ENCODE assay signal across 8 cellular contexts in the genomic region with DNA sequence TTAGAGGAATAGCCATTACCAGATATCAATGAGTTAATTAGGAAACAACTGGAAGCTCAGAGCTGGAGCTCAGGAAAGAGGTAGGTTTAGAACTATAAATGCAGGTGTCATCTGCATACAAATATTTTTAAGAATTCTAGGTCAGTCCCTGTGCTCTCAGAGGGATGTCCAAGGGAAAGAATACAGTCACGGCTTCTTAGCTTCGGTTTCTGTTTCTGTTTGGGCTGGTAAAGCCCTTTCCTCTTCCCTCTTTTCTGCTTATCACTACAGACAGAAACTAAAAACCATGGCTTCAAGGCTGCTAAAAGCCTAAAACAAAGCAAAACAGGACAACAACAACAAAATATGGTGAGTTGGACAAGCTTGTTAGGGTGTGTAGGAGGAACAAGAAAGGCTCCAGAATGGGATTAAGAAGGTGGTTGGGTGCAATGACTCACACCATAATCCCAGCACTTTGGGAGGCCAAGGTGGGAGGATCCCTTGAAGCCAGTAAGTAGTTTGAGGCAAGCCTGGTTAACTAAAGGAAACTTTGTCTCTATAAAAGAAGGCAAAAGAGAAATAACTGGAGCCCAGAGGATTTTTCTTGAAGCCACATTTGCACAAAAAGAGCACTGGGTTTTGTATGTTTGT.
DNase-seq lines count a peak whose midpoint lies in the region; ATAC-seq and TF ChIP-seq lines count a peak whose summit lies in the region.

No MANE protein-coding gene starts in this region.

- H3K27me3 ChIP-seq in CD4-positive, alpha-beta T cell (ENCODE audit: control insufficient read depth, insufficient read depth, low read length), result no peaks in the 10 kb centered on the region

- H3K27ac ChIP-seq in CD4-positive, alpha-beta T cell (ENCODE audit: low read depth, low read length), result no peak overlapping the region

- no peak for DNase-seq in central memory CD8-positive, alpha-beta T cell (ENCODE audit: low spot score in 2 of 2)
- DNase-seq in naive thymus-derived CD8-positive, alpha-beta T cell, result no peak
- DNase-seq in activated CD8-positive, alpha-beta memory T cell treated with anti-CD3 and anti-CD28 coated beads, Interleukin-2, amount 50 U/mL, for 4 hours, result no peak
- DNase-seq in CD4-positive, alpha-beta T cell, result no peak
- DNase-seq in NCI-H774 (lab: John Stamatoyannopoulos, UW), result no peak

- no peak for TF ChIP-seq CTCF in CD4-positive, alpha-beta T cell (IDR thresholded peaks at IDR 0.05)

- peaks cover 11% of the 10 kb centered on the region for H3K4me1 Mint-ChIP-seq in central memory CD8-positive, alpha-beta T cell
- H3K4me1 Mint-ChIP-seq in naive thymus-derived CD8-positive, alpha-beta T cell, result peaks cover 4 to 12% (median 10%) of the 10 kb centered on the region in 4 donors
- peaks cover 6% of the 10 kb centered on the region for H3K4me1 Mint-ChIP-seq in CD4-positive, alpha-beta T cell (ENCODE audit: low read depth)

- no peaks in the 10 kb centered on the region for H3K9me3 ChIP-seq in CD4-positive, alpha-beta T cell (ENCODE audit: control insufficient read depth, low read length)

- peaks cover 2% of the 10 kb centered on the region for H3K27me3 Mint-ChIP-seq in central memory CD8-positive, alpha-beta T cell
- H3K27me3 Mint-ChIP-seq in naive thymus-derived CD8-positive, alpha-beta T cell, result peaks cover 0 to 17% (median 6%) of the 10 kb centered on the region in 5 donors
- H3K27me3 Mint-ChIP-seq in CD4-positive, alpha-beta T cell, result no peaks in the 10 kb centered on the region

- no peaks in the 10 kb centered on the region for H3K36me3 Mint-ChIP-seq in central memory CD8-positive, alpha-beta T cell (ENCODE audit: insufficient read depth)
- H3K36me3 Mint-ChIP-seq in naive thymus-derived CD8-positive, alpha-beta T cell, result no peaks in the 10 kb centered on the region
- no peaks in the 10 kb centered on the region for H3K36me3 Mint-ChIP-seq in CD4-positive, alpha-beta T cell (ENCODE audit: low read depth)

- CTCF ChIA-PET in CD4-positive, alpha-beta T cell (lab: Charles Lee), result no interaction called here

- TF ChIP-seq POLR2A in GM18505 (IDR thresholded peaks at IDR 0.05; ENCODE audit: borderline replicate concordance, extremely low read depth, insufficient read depth, insufficient read length), result no peak

- no peaks in the 10 kb centered on the region for H3K9me3 Mint-ChIP-seq in central memory CD8-positive, alpha-beta T cell
- peaks cover 0 to 2% (median 0%) of the 10 kb centered on the region in 9 donors for H3K9me3 Mint-ChIP-seq in naive thymus-derived CD8-positive, alpha-beta T cell
- no peaks in the 10 kb centered on the region for H3K9me3 Mint-ChIP-seq in CD4-positive, alpha-beta T cell

- POLR2A ChIA-PET in naive thymus-derived CD8-positive, alpha-beta T cell (lab: Charles Lee), result no interaction called here
- POLR2A ChIA-PET in CD4-positive, alpha-beta T cell (lab: Charles Lee), result no interaction called here

- intact Hi-C loops in CD4-positive, alpha-beta T cell (cut with DNase I, micrococcal nuclease), result no loop called here

- peak; percentile 93 for ATAC-seq in GM18505 (IDR thresholded peaks at IDR 0.05; ENCODE audit: unreplicated experiment)
- peak; percentile 91 for ATAC-seq in GM21381 (IDR thresholded peaks at IDR 0.05; ENCODE audit: unreplicated experiment)
- peak; percentile 98 for ATAC-seq in HG03378 (IDR thresholded peaks at IDR 0.05; ENCODE audit: unreplicated experiment)
- no peak for ATAC-seq in central memory CD8-positive, alpha-beta T cell (replicated peaks; ENCODE audit: extremely low read depth, poor library complexity, severe bottlenecking)
- no peak for ATAC-seq in naive thymus-derived CD8-positive, alpha-beta T cell
- ATAC-seq in CD4-positive, alpha-beta T cell (ENCODE audit: poor library complexity), result no peak

- H3K4me3 Mint-ChIP-seq in central memory CD8-positive, alpha-beta T cell, result peak overlapping the region; percentile 27
- H3K4me3 Mint-ChIP-seq in naive thymus-derived CD8-positive, alpha-beta T cell, result peak overlapping the region in 3 of 10 donors; percentile 29 to 52 (median 43)
- H3K4me3 Mint-ChIP-seq in CD4-positive, alpha-beta T cell, result no peak overlapping the region

- peak overlapping the region; percentile 20 for H3K27ac Mint-ChIP-seq in central memory CD8-positive, alpha-beta T cell (ENCODE audit: low read depth)
- H3K27ac Mint-ChIP-seq in naive thymus-derived CD8-positive, alpha-beta T cell, result no peak overlapping the region
- H3K27ac Mint-ChIP-seq in CD4-positive, alpha-beta T cell, result no peak overlapping the region

Comparison
In these comparisons a context has a peak if more than half of its experiments do, and no peak if none do; other contexts are left out.
1. ATAC-seq: peak in GM18505 (single experiment), GM21381 (single experiment) and HG03378 (single experiment); none in central memory CD8-positive, alpha-beta T cell (single experiment), naive thymus-derived CD8-positive, alpha-beta T cell (0 of 2) and CD4-positive, alpha-beta T cell (single experiment).